ENCODE assay signal across 9 cellular contexts in the genomic region with DNA sequence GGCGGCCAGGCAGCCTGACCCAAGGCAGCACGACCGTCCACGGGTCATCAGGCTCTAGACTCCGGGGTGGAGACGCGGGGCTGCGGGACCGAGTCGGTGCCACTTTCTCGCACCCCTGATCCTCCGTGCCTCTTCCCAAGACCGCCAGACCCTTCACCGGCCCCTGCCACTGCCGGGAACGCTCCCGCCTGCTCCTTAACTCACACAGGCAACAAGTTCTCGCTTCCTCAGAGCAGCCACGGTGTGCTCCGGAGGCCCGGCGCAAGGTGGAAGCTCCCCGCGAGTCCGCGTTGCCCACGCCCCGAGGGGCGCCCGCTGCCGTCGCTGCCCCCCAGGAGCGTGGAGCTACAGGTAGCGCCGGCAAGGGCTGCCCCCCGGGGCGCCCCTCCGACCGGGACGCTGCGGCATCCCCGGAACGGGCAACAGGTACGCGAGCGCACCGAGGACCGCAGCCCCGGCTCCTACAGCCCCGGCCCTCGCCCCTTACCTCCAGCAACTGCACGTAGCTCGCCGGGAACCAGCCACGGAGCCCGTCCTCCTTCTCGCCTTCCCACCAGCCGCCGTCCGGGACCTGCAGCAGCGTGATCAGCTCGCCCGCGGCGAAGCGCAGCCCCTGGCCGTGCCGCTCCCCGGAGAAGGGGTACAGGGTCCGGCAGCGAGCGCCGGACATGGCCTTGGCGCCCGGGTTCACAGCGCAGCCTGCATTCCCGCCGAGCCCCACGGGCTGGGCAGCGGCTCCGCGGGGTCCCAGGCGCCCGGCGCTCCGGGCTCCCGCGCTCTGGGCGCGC. TPM values are rescaled to one million over a fixed set of nuclear protein-coding genes. Genes with fewer than 3 reads are reported as not detected.
A peak's percentile ranks its signal among the peaks of the same experiment; 100 is the strongest.
DNase-seq lines count a peak whose midpoint lies in the region; ATAC-seq, FAIRE-seq and TF ChIP-seq lines count a peak whose summit lies in the region.
"Had no signal": no experiment of that assay in that cellular context is flagged by ENCODE, and none has a peak within 500 bp of the region (broad histone marks: within the 10 kb centered on the region; RNA-seq: fewer than 3 reads in every experiment).

No MANE protein-coding gene starts in this region.

- peak overlapping the region; percentile 53 to 73 (median 69) for H3K27ac ChIP-seq in esophagus muscularis mucosa (replicated peaks in 1 of 4)

- TF ChIP-seq EP300 in esophagus muscularis mucosa (IDR thresholded peaks at IDR 0.05): no peak

- peaks cover 0 to 15% (median 13%) of the 10 kb centered on the region in 4 donors for H3K9me3 ChIP-seq in esophagus muscularis mucosa

- H3K27me3 ChIP-seq in esophagus muscularis mucosa: peaks cover 0 to 45% (median 2%) of the 10 kb centered on the region in 4 donors

- DNase-seq in GM03348 (ENCODE audit: low spot score) (peak; percentile 27), esophagus muscularis mucosa (ENCODE audit: extremely low spot score) (no peak), omental fat pad (ENCODE audit: low spot score) (no peak), RCC 7860 (ENCODE audit: low spot score) (no peak), NCI-H526 treated with DMSO at 0.1 percent for 48 hours (lab: John Stamatoyannopoulos, UW) (no peak), H54 (ENCODE audit: insufficient read length, low spot score) (no peak), cerebellum (ENCODE audit: low spot score) (no peak)

- H3K36me3 ChIP-seq in esophagus muscularis mucosa: peaks cover 0 to 3% (median 0%) of the 10 kb centered on the region in 4 donors

- WGBS in esophagus muscularis mucosa: 0% methylated on average over 13 of the region's 90 CpGs

- peaks cover 0 to 35% (median 29%) of the 10 kb centered on the region in 4 donors for H3K4me1 ChIP-seq in esophagus muscularis mucosa

- ATAC-seq in HG03432 (IDR thresholded peaks at IDR 0.05; ENCODE audit: unreplicated experiment): peak; percentile 38
- peak; percentile 5 for ATAC-seq in omental fat pad (ENCODE audit: low FRiP score)

- intact Hi-C loops in esophagus muscularis mucosa (cut with DNase I): no loop called here

- TF ChIP-seq POLR2A in esophagus muscularis mucosa (IDR thresholded peaks at IDR 0.05; ENCODE audit: low read depth) (no peak), H54 (IDR thresholded peaks at IDR 0.05; ENCODE audit: low read depth, low read length) (no peak)

- FAIRE-seq in RCC 7860 (lab: Jason Lieb, UNC) (no peak), H54 (lab: Jason Lieb, UNC) (no peak)
- FAIRE-seq: endometrium had no signal

- peak overlapping the region; percentile 72 to 85 (median 76) for H3K4me3 ChIP-seq in esophagus muscularis mucosa

- TF ChIP-seq CTCF in esophagus muscularis mucosa (IDR thresholded peaks at IDR 0.05) (no peak), omental fat pad (IDR thresholded peaks at IDR 0.05) (no peak)

RNA-seq across cellular contexts. Expression of gene GAS7, which starts 0.5 kb away (rescaled TPM):
- total RNA-seq in esophagus muscularis mucosa (100 to 1,000 TPM in 1 of 4 donors, 10 to 100 TPM in 3; 77.3 to 124 (median 86.7) TPM), omental fat pad (100 to 1,000 TPM in 1 of 4 donors, 10 to 100 TPM in 3; 36.4 to 148 (median 52.7) TPM), cerebellum (24.2 TPM)
